ENCODE assay signal across 11 cellular contexts in the genomic region with DNA sequence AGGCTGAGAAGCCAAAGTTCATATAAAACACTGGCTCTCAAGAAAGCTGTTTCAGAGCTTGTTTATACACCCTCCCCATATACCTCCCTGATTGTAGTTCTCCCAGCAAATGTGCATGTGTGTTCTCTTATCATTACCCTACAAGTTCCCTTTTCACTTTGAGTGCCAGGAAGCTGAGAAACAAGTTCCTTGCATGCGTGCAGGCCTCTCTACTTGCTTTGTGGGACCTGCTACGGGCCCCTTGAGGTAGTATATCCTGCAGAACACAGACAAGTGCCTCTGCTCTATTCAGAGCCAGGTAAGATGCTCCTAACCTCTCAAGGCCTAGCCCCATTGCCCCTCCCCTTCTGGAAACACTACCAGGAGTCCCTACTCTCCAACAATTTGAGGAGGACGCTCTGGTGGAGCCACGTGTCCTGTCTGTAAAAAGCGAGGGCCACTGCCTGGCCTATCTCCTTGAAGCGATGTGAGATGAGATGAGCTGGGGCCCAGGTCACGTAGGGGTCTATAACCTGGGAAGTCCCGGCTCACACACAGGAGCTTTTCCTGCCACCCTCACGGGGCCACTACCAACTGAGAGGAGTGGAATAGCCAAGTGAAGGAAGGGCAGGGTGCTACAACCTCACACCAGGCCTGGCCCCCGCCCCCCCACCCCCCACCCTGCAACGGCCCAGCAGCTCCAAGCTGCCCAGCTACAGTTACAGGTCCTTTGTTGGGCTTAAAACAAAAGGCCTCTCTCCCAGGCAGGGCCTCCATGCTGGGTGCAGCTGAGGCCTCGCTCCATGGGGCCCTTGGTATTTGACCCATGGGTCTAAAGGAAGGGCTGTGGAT. TPM values are rescaled to one million over a fixed set of nuclear protein-coding genes. Genes with fewer than 3 reads are reported as not detected.
A peak's percentile ranks its signal among the peaks of the same experiment; 100 is the strongest.
DNase-seq lines count a peak whose midpoint lies in the region; ATAC-seq and TF ChIP-seq lines count a peak whose summit lies in the region.
"Had no signal": no experiment of that assay in that cellular context is flagged by ENCODE, and none has a peak within 500 bp of the region (broad histone marks: within the 10 kb centered on the region; RNA-seq: fewer than 3 reads in every experiment).

No MANE protein-coding gene starts in this region.

- ATAC-seq in WTC11 (no peak), memory B cell (ENCODE audit: low read depth) (peak; percentile 82), GM19351 (IDR thresholded peaks at IDR 0.05; ENCODE audit: unreplicated experiment) (no peak)
- ATAC-seq: A549 had no signal

- peaks cover 50 to 67% (median 61%) of the 10 kb centered on the region in 4 donors for H3K4me1 ChIP-seq in transverse colon
- peaks cover 34% of the 10 kb centered on the region for H3K4me1 ChIP-seq in SJCRH30

- H3K36me3 Mint-ChIP-seq in WTC11, result no peaks in the 10 kb centered on the region
- no peaks in the 10 kb centered on the region for H3K36me3 Mint-ChIP-seq in memory B cell

- no peaks in the 10 kb centered on the region for H3K27me3 Mint-ChIP-seq in WTC11 (ENCODE audit: low read depth)
- H3K27me3 Mint-ChIP-seq in memory B cell, result no peaks in the 10 kb centered on the region

- H3K4me3 ChIP-seq in transverse colon (no peak overlapping the region), SJCRH30 (no peak overlapping the region)
- H3K4me3 ChIP-seq: A549 had no signal

- no peaks in the 10 kb centered on the region for H3K9me3 Mint-ChIP-seq in WTC11
- H3K9me3 Mint-ChIP-seq in memory B cell, result no peaks in the 10 kb centered on the region

- DNase-seq in SIG-M5 treated with dmso at 0.1 percent for 504 hours (lab: John Stamatoyannopoulos, UW; ENCODE audit: unreplicated experiment) (peak; percentile 39), SIG-M5 (lab: John Stamatoyannopoulos, UW) (no peak), WTC11 (ENCODE audit: low spot score) (no peak), memory B cell (ENCODE audit: low spot score in 2 of 2) (no peak), transverse colon (no peak), SJCRH30 (no peak), DMS153 (lab: John Stamatoyannopoulos, UW) (no peak)
- DNase-seq: islet precursor cell had no signal

- POLR2A ChIA-PET in WTC11 (lab: Charles Lee), result no interaction called here

- H3K27me3 ChIP-seq in transverse colon (no peaks in the 10 kb centered on the region), SJCRH30 (no peaks in the 10 kb centered on the region)

- H3K36me3 ChIP-seq in transverse colon (no peaks in the 10 kb centered on the region), SJCRH30 (no peaks in the 10 kb centered on the region; the same call in 1 of the 2 replicates)

- no peak overlapping the region for H3K27ac Mint-ChIP-seq in WTC11
- H3K27ac Mint-ChIP-seq in memory B cell, result peak overlapping the region; percentile 63

- CTCF ChIA-PET in WTC11 (lab: Charles Lee), result interaction anchor here (0.6 to 1.2 kb wide), 5 partner anchors 15 to 292 kb away, joined by 3 to 5 read pairs (median 3); no protein-coding TSS in a partner anchor

- peaks cover 26% of the 10 kb centered on the region for H3K4me1 Mint-ChIP-seq in WTC11
- H3K4me1 Mint-ChIP-seq in memory B cell, result peaks cover 33% of the 10 kb centered on the region

- H3K27ac ChIP-seq in transverse colon, result peak overlapping the region; percentile 20 to 98 (median 91)
- no peak overlapping the region; the same call in 1 of the 2 replicates for H3K27ac ChIP-seq in SJCRH30
- H3K27ac ChIP-seq: A549 had no signal

- in situ Hi-C loops in transverse colon (cut with MboI; ENCODE audit: low pct_ligation_motif_present in 1 of 4, low pct_unique_long_range_greater_than_20kb in 1 of 4, low sequenced_read_pairs in 3 of 4), result no loop called here

- TF ChIP-seq POLR2A in transverse colon (IDR thresholded peaks at IDR 0.05), result no peak

- intact Hi-C loops in transverse colon (cut with DNase I; ENCODE audit: low total_unique reads), result no loop called here

- WGBS in transverse colon (ENCODE audit: low coverage in 1 of 2), 2 donors, result 76 to 80% methylated on average over 1 to 12 of the region's 12 CpGs

- H3K9me3 ChIP-seq in transverse colon (no peaks in the 10 kb centered on the region), SJCRH30 (replicated peaks) (no peaks in the 10 kb centered on the region)
- H3K9me3 ChIP-seq: A549 had no signal

- no peak for TF ChIP-seq EP300 in transverse colon (IDR thresholded peaks at IDR 0.05; ENCODE audit: low read depth)

- no peak for TF ChIP-seq CTCF in WTC11 (IDR thresholded peaks at IDR 0.05)
- no peak for TF ChIP-seq CTCF in transverse colon (IDR thresholded peaks at IDR 0.05)

- H3K4me3 Mint-ChIP-seq in WTC11 (no peak overlapping the region), memory B cell (peak overlapping the region; percentile 17)

TF ChIP-seq in WTC11, 78 proteins besides CTCF, POLR2A, EP300 and RAD21:
- TF ChIP-seq ERG (CRISPR knock-in tag; IDR thresholded peaks at IDR 0.05) (no peak), MYBL2 (CRISPR knock-in tag; IDR thresholded peaks at IDR 0.05) (no peak), ZNF423 (CRISPR knock-in tag; IDR thresholded peaks at IDR 0.05) (peak; percentile 48)

RNA-seq across cellular contexts. Expression of gene ATP5MGL, which starts 2.6 kb away (rescaled TPM):
- total RNA-seq in WTC11 (2021) (0.23 to 0.74 TPM (median 0.25 TPM) in 3 replicates), transverse colon (under 1 TPM in 1 of 4 donors, not detected in 3; 0.55 TPM)
- 0.51 and 1.2 TPM in 2 replicates for total RNA-seq in SJCRH30 (2014; rRNA removed; shearing (Covaris generic))
- total RNA-seq: SK-MEL-5 had no signal

RNA-seq across cellular contexts. Expression of gene CYB5R3, which starts 6.2 kb away (rescaled TPM):
- 85.4 to 98.7 TPM (median 93.9 TPM) in 3 replicates for total RNA-seq in WTC11 (2021)
- total RNA-seq in transverse colon, result 100 to 1,000 TPM; 138 to 294 (median 167) TPM
- 71.1 and 73.9 TPM in 2 replicates for total RNA-seq in SJCRH30 (2014; rRNA removed; shearing (Covaris generic))

RNA-seq across cellular contexts. Expression of gene POLDIP3, which starts 28.3 kb away (rescaled TPM):
- 73.2 to 88.7 TPM (median 82.1 TPM) in 3 replicates for total RNA-seq in WTC11 (2021)
- total RNA-seq in transverse colon, result 10 to 100 TPM; 36.5 to 69.5 (median 45.2) TPM
- total RNA-seq in SJCRH30 (2014; rRNA removed; shearing (Covaris generic)), result 74.8 and 75.8 TPM in 2 replicates
